Comparison of ENCODE assay signal across 19 cellular contexts in genomic region chr12:49761677-49762467, GRCh38. TPM values are rescaled to one million over a fixed set of nuclear protein-coding genes. Genes with fewer than 3 reads are reported as not detected.
DNase-seq lines count a peak whose midpoint lies in the region; ATAC-seq and TF ChIP-seq lines count a peak whose summit lies in the region.
"Had no signal": no experiment of that assay in that cellular context is flagged by ENCODE, and none has a peak within 500 bp of the region (broad histone marks: within the 10 kb centered on the region; RNA-seq: fewer than 3 reads in every experiment).

No MANE protein-coding gene starts in this region.

- no peaks in the 10 kb centered on the region for H3K9me3 Mint-ChIP-seq in activated naive CD8-positive, alpha-beta T cell (ENCODE audit: low read depth)
- H3K9me3 Mint-ChIP-seq: type B pancreatic cell had no signal

- no peaks in the 10 kb centered on the region for H3K27me3 ChIP-seq in KMS-11 (ENCODE audit: insufficient read depth, low read depth)
- no peaks in the 10 kb centered on the region for H3K27me3 ChIP-seq in neutrophil
- H3K27me3 ChIP-seq: dorsolateral prefrontal cortex, sigmoid colon, SJSA1 had no signal

- DNase-seq in activated CD8-positive, alpha-beta memory T cell treated with anti-CD3 and anti-CD28 coated beads for 24 hours = peak; percentile 11
- DNase-seq in activated CD8-positive, alpha-beta memory T cell treated with anti-CD3 and anti-CD28 coated beads, Interleukin-2, amount 50 U/mL, for 48 hours = no peak
- DNase-seq in HPDE6-E6E7 (ENCODE audit: extremely low spot score) (no peak), left lobe of liver (ENCODE audit: low spot score) (no peak)
- DNase-seq: ACHN; dorsolateral prefrontal cortex; midbrain; NCI-H1930; NCI-H524; occipital lobe; OCI-M1; sigmoid colon; stimulated activated CD4-positive, alpha-beta T cell treated with anti-CD3 and anti-CD28 coated beads, Interleukin-2, amount 100 ng/mL, for 48 hours had no signal

- H3K27me3 Mint-ChIP-seq in activated naive CD8-positive, alpha-beta T cell = no peaks in the 10 kb centered on the region
- H3K27me3 Mint-ChIP-seq: type B pancreatic cell had no signal

- peaks cover 17% of the 10 kb centered on the region for H3K36me3 Mint-ChIP-seq in activated naive CD8-positive, alpha-beta T cell

- peaks cover 10% of the 10 kb centered on the region for H3K36me3 ChIP-seq in KMS-11 (ENCODE audit: insufficient read depth)
- H3K36me3 ChIP-seq in neutrophil = peaks cover 86% of the 10 kb centered on the region

- peak overlapping the region; percentile 92 for H3K27ac Mint-ChIP-seq in activated naive CD8-positive, alpha-beta T cell
- H3K27ac Mint-ChIP-seq: type B pancreatic cell had no signal

- H3K4me1 ChIP-seq in KMS-11 (ENCODE audit: low read depth, poor library complexity, severe bottlenecking) (peaks cover 64% of the 10 kb centered on the region), neutrophil (ENCODE audit: control insufficient read depth in 1 of 2, insufficient read depth in 1 of 2, low read depth in 1 of 2, low read length in 1 of 2) (peaks cover 7 to 14% of the 10 kb centered on the region in 2 experiments)
- H3K4me1 ChIP-seq: sigmoid colon, SJSA1 had no signal

- peak overlapping the region; percentile 33 for H3K4me2 ChIP-seq in KMS-11

- no peak overlapping the region for H2AFZ ChIP-seq in KMS-11 (ENCODE audit: low read depth)

- H3K9me3 ChIP-seq in neutrophil = no peaks in the 10 kb centered on the region
- H3K9me3 ChIP-seq: sigmoid colon, SJSA1 had no signal

- TF ChIP-seq CTCF in KMS-11 (conservative IDR thresholded peaks at IDR 0.05; ENCODE audit: low read depth, low read length) (no peak), neutrophil (IDR thresholded peaks at IDR 0.05) (no peak)

- peak overlapping the region; percentile 69 for H3K4me3 Mint-ChIP-seq in activated naive CD8-positive, alpha-beta T cell
- H3K4me3 Mint-ChIP-seq: type B pancreatic cell had no signal

- peaks cover 58% of the 10 kb centered on the region for H3K4me1 Mint-ChIP-seq in activated naive CD8-positive, alpha-beta T cell (ENCODE audit: low read depth)

- peak overlapping the region; percentile 45; the same call in 1 of the 2 replicates for H3K27ac ChIP-seq in KMS-11
- peak overlapping the region; percentile 48 for H3K27ac ChIP-seq in neutrophil
- H3K27ac ChIP-seq: sigmoid colon, SJSA1 had no signal

- ATAC-seq in GM18909 (IDR thresholded peaks at IDR 0.05; ENCODE audit: poor library complexity, unreplicated experiment) = no peak
- ATAC-seq in left lobe of liver = no peak

- no peaks in the 10 kb centered on the region for H4K20me1 ChIP-seq in KMS-11 (ENCODE audit: insufficient read depth)

- no peak overlapping the region for H3K4me3 ChIP-seq in KMS-11 (IDR thresholded peaks at IDR 0.05; ENCODE audit: insufficient read depth, low read depth, low read length)
- H3K4me3 ChIP-seq in neutrophil (ENCODE audit: low read depth in 1 of 2, low read length in 1 of 2) = no peak overlapping the region
- H3K4me3 ChIP-seq: dorsolateral prefrontal cortex, sigmoid colon, SJSA1 had no signal

- H3K79me2 ChIP-seq in KMS-11 (ENCODE audit: insufficient read depth, low read depth) = peaks cover 14% of the 10 kb centered on the region; the same call in 1 of the 2 replicates

- no peak overlapping the region for H3K9ac ChIP-seq in KMS-11

RNA-seq across cellular contexts. Expression of gene TMBIM6, which starts 20.5 kb away (rescaled TPM):
- 1,081 TPM for total RNA-seq in left lobe of liver

RNA-seq across cellular contexts. Expression of gene FMNL3, which starts 54.7 kb away (rescaled TPM):
- 3.1 TPM for total RNA-seq in left lobe of liver
